ENCODE assay signal across 10 cellular contexts in the genomic region with DNA sequence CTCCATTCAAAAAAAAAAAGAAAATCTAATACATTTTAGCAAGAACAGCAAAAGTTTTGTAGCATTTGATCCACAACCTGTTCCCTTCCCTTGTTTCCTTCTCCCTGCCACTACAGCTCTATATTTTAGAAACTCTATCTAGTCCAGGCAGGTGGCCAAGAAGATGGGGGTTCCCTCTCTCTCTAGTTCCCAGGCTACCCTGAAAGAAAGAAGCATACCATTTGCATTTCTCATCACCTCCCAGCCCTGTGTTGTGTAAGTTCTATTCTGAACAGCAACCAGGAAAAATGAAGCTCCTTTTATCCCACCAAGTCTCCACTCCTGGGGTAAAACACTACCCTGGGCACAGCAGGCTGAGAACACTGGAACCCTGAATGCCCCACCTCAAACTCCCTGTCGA.
DNase-seq lines count a peak whose midpoint lies in the region; ATAC-seq and TF ChIP-seq lines count a peak whose summit lies in the region.
"Had no signal": no experiment of that assay in that cellular context is flagged by ENCODE, and none has a peak within 500 bp of the region (broad histone marks: within the 10 kb centered on the region; RNA-seq: fewer than 3 reads in every experiment).

No MANE protein-coding gene starts in this region.

- peaks cover 6% of the 10 kb centered on the region for H3K4me1 Mint-ChIP-seq in stimulated activated effector memory CD8-positive, alpha-beta T cell treated with anti-CD3 and anti-CD28 coated beads, Interleukin-12 subunit alpha, Interleukin-12 subunit beta, amount 100 ng/mL, for 72 hours
- H3K4me1 Mint-ChIP-seq in activated CD4-positive, alpha-beta T cell treated with anti-CD3 and anti-CD28 coated beads, Interleukin-2, amount 10 ng/mL, durations not matched to agents 7 days and 5 days, result peaks cover 14% of the 10 kb centered on the region

- H3K4me3 Mint-ChIP-seq in stimulated activated effector memory CD8-positive, alpha-beta T cell treated with anti-CD3 and anti-CD28 coated beads, Interleukin-12 subunit alpha, Interleukin-12 subunit beta, amount 100 ng/mL, for 72 hours, result no peak overlapping the region
- H3K4me3 Mint-ChIP-seq in activated CD4-positive, alpha-beta T cell treated with anti-CD3 and anti-CD28 coated beads, Interleukin-2, amount 10 ng/mL, durations not matched to agents 7 days and 5 days, result no peak overlapping the region

- H3K4me3 ChIP-seq in HFF-Myc (replicated peaks; ENCODE audit: low read depth, low read length) (no peak overlapping the region), right cardiac atrium (ENCODE audit: low read length) (no peak overlapping the region)

- POLR2A ChIA-PET in activated CD4-positive, alpha-beta T cell treated with anti-CD3 and anti-CD28 coated beads, Interleukin-2, amount 10 ng/mL, durations not matched to agents 7 days and 5 days (lab: Charles Lee), result no interaction called here

- H3K9me3 ChIP-seq in right cardiac atrium (ENCODE audit: control insufficient read depth, low read length), result no peaks in the 10 kb centered on the region

- no peaks in the 10 kb centered on the region for H3K27me3 ChIP-seq in right cardiac atrium (ENCODE audit: control insufficient read depth, insufficient read depth)

- CTCF ChIA-PET in activated CD4-positive, alpha-beta T cell treated with anti-CD3 and anti-CD28 coated beads, Interleukin-2, amount 10 ng/mL, durations not matched to agents 7 days and 5 days (lab: Charles Lee), result interaction anchor here (0.6 kb wide), 1 partner anchor 17 kb away, joined by 4 read pairs; no protein-coding TSS in a partner anchor

- H3K36me3 Mint-ChIP-seq in stimulated activated effector memory CD8-positive, alpha-beta T cell treated with anti-CD3 and anti-CD28 coated beads, Interleukin-12 subunit alpha, Interleukin-12 subunit beta, amount 100 ng/mL, for 72 hours, result peaks cover 71% of the 10 kb centered on the region
- peaks cover 22% of the 10 kb centered on the region for H3K36me3 Mint-ChIP-seq in activated CD4-positive, alpha-beta T cell treated with anti-CD3 and anti-CD28 coated beads, Interleukin-2, amount 10 ng/mL, durations not matched to agents 7 days and 5 days (ENCODE audit: low read depth)

- peaks cover 3% of the 10 kb centered on the region for H3K4me1 ChIP-seq in right cardiac atrium (ENCODE audit: control insufficient read depth, insufficient read depth, low read length)
- H3K4me1 ChIP-seq: parathyroid adenoma had no signal

- no peaks in the 10 kb centered on the region for H3K9me3 Mint-ChIP-seq in stimulated activated effector memory CD8-positive, alpha-beta T cell treated with anti-CD3 and anti-CD28 coated beads, Interleukin-12 subunit alpha, Interleukin-12 subunit beta, amount 100 ng/mL, for 72 hours
- peaks cover 3% of the 10 kb centered on the region for H3K9me3 Mint-ChIP-seq in activated CD4-positive, alpha-beta T cell treated with anti-CD3 and anti-CD28 coated beads, Interleukin-2, amount 10 ng/mL, durations not matched to agents 7 days and 5 days

- TF ChIP-seq CTCF in HFF-Myc (IDR thresholded peaks at IDR 0.05; ENCODE audit: low read depth, low read length, missing control alignments), result no peak

- H3K27ac ChIP-seq in right cardiac atrium (ENCODE audit: low read length), result peak overlapping the region; percentile 64
- H3K27ac ChIP-seq: parathyroid adenoma had no signal

- peak; percentile 53 for DNase-seq in HFF-Myc (ENCODE audit: extremely low read depth, low read depth)
- DNase-seq in amniotic stem cell (lab: John Stamatoyannopoulos, UW), result peak; percentile 61
- DNase-seq in right cardiac atrium, result no peak
- DNase-seq in stimulated activated effector memory CD8-positive, alpha-beta T cell treated with anti-CD3 and anti-CD28 coated beads, Interleukin-12 subunit alpha, Interleukin-12 subunit beta, amount 100 ng/mL, for 72 hours (ENCODE audit: low spot score in 2 of 2), result no peak
- no peak for DNase-seq in globus pallidus (ENCODE audit: low spot score)
- DNase-seq in head of caudate nucleus, result no peak
- no peak for DNase-seq in activated CD4-positive, alpha-beta T cell treated with anti-CD3 and anti-CD28 coated beads, Interleukin-2, amount 10 ng/mL, durations not matched to agents 7 days and 5 days
- DNase-seq: amygdala, NCI-H446 had no signal

- WGBS in right cardiac atrium, result 58% methylated on average over 1 of the region's 1 CpG

- intact Hi-C loops in right cardiac atrium (cut with DNase I) (no loop called here), head of caudate nucleus (cut with DNase I) (no loop called here)

- H3K27ac Mint-ChIP-seq in stimulated activated effector memory CD8-positive, alpha-beta T cell treated with anti-CD3 and anti-CD28 coated beads, Interleukin-12 subunit alpha, Interleukin-12 subunit beta, amount 100 ng/mL, for 72 hours, result peak overlapping the region; percentile 74
- H3K27ac Mint-ChIP-seq in activated CD4-positive, alpha-beta T cell treated with anti-CD3 and anti-CD28 coated beads, Interleukin-2, amount 10 ng/mL, durations not matched to agents 7 days and 5 days, result no peak overlapping the region

- ATAC-seq in right cardiac atrium, result peak; percentile 47 to 59
- ATAC-seq in stimulated activated effector memory CD8-positive, alpha-beta T cell treated with anti-CD3 and anti-CD28 coated beads, Interleukin-12 subunit alpha, Interleukin-12 subunit beta, amount 100 ng/mL, for 72 hours, result no peak

- no peaks in the 10 kb centered on the region for H3K27me3 Mint-ChIP-seq in activated CD4-positive, alpha-beta T cell treated with anti-CD3 and anti-CD28 coated beads, Interleukin-2, amount 10 ng/mL, durations not matched to agents 7 days and 5 days

Comparison
In these comparisons a context has a peak if more than half of its experiments do, and no peak if none do; other contexts are left out.
1. DNase-seq: peak in HFF-Myc (single experiment) and amniotic stem cell (single experiment); none in right cardiac atrium (0 of 3), stimulated activated effector memory CD8-positive, alpha-beta T cell treated with anti-CD3 and anti-CD28 coated beads, Interleukin-12 subunit alpha, Interleukin-12 subunit beta, amount 100 ng/mL, for 72 hours (0 of 2), globus pallidus (single experiment), head of caudate nucleus (0 of 42) and activated CD4-positive, alpha-beta T cell treated with anti-CD3 and anti-CD28 coated beads, Interleukin-2, amount 10 ng/mL, durations not matched to agents 7 days and 5 days (single experiment).